In the genomic region with DNA sequence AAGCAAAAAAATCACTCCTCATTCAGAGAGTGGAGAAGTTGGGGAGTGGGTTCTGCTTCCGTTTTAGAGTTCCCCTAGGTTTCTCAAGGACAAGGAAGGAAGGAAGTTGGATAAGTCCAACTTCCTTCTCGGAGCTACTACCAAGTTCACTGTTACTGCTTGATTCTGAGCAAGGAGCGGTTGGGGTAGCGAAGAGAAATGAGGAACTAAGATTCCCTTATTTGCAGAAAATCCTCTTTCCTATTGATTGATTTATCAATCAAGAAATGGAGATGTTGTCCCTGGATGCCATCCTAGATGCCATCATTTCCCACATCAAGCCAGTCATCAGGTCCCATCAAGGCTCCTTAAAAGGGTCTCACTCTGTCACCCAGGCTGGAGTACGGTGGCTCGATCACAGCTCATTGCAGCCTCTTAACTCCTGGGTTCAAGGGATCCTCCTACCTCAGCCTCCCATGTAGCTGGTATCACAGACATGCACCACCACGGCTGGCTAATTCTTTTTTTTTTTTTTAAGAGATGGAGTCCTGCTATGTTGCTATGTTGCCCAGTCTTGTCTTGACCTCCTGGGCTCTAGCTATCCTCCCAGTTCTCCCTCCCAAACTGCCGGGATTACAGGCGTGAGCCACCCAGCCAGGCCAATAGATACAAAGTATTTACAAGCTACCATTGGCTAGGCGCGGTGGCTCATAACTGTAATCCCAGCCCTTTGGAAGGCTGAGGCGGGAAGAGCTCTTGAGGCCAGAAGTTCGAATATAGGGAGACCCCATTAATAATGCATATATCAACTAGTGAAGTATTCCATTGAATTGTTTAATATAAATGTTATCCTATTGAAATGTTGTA, we compare ENCODE assay signal across 8 cellular contexts. TPM values are rescaled to one million over a fixed set of nuclear protein-coding genes. Genes with fewer than 3 reads are reported as not detected.
DNase-seq lines count a peak whose midpoint lies in the region; ATAC-seq, FAIRE-seq and TF ChIP-seq lines count a peak whose summit lies in the region.

No MANE protein-coding gene starts in this region.

- H3K36me3 Mint-ChIP-seq in activated naive CD4-positive, alpha-beta T cell treated with anti-CD3 and anti-CD28 coated beads, Interleukin-2, amount 50 U/mL, for 24 hours = peaks cover 3% of the 10 kb centered on the region
- peaks cover 4% of the 10 kb centered on the region for H3K36me3 Mint-ChIP-seq in activated T-helper 2 cell treated with anti-CD3 and anti-CD28 coated beads, Interferon-gamma antibody, Interleukin-2, Interleukin-4, amounts not matched to agents 10 μg/mL and 5 μg/mL and 100 μg/mL, durations not matched to agents 14 hours and 24 hours and 36 hours (ENCODE audit: low read depth)

- FAIRE-seq in keratinocyte (lab: Jason Lieb, UNC) = no peak

- intact Hi-C loops in activated T-helper 2 cell treated with anti-CD3 and anti-CD28 coated beads, Interferon-gamma antibody, Interleukin-2, Interleukin-4, amounts not matched to agents 10 μg/mL and 5 μg/mL and 100 μg/mL, durations not matched to agents 14 hours and 24 hours and 36 hours (cut with micrococcal nuclease) = no loop called here

- H3K9ac ChIP-seq in keratinocyte (ENCODE audit: control insufficient read depth, extremely low read depth, insufficient read depth, low read length) = peak overlapping the region; percentile 91

- H3K79me2 ChIP-seq in keratinocyte (ENCODE audit: control insufficient read depth, insufficient read depth, low read length) = peaks cover 12% of the 10 kb centered on the region

- dilution Hi-C loops in keratinocyte (cut with MboI; ENCODE audit: extremely low pct_ligation_motif_present, low sequenced_read_pairs) = no loop called here

- no peak for DNase-seq in activated naive CD4-positive, alpha-beta T cell (lab: John Stamatoyannopoulos, UW)
- DNase-seq in activated T-helper 2 cell treated with anti-CD3 and anti-CD28 coated beads, Interferon-gamma antibody, Interleukin-2, Interleukin-4, amounts not matched to agents 10 μg/mL and 5 μg/mL and 100 μg/mL, durations not matched to agents 14 hours and 24 hours and 36 hours (ENCODE audit: low spot score) = no peak
- no peak for DNase-seq in keratinocyte (ENCODE audit: low read depth, low spot score)

- H3K4me1 Mint-ChIP-seq in activated naive CD4-positive, alpha-beta T cell treated with anti-CD3 and anti-CD28 coated beads, Interleukin-2, amount 50 U/mL, for 24 hours = peaks cover 36% of the 10 kb centered on the region
- peaks cover 28% of the 10 kb centered on the region for H3K4me1 Mint-ChIP-seq in activated T-helper 2 cell treated with anti-CD3 and anti-CD28 coated beads, Interferon-gamma antibody, Interleukin-2, Interleukin-4, amounts not matched to agents 10 μg/mL and 5 μg/mL and 100 μg/mL, durations not matched to agents 14 hours and 24 hours and 36 hours (ENCODE audit: low read depth)

- H3K4me2 ChIP-seq in keratinocyte (ENCODE audit: control insufficient read depth, extremely low read depth, insufficient read depth, low read depth, low read length) = peak overlapping the region; percentile 91

- H3K4me3 ChIP-seq in keratinocyte (ENCODE audit: control insufficient read depth in 2 of 3, extremely low read depth in 1 of 3, insufficient read depth in 2 of 3, low read depth in 1 of 3, low read length in 3 of 3) (peak overlapping the region; percentile 70 to 88 (median 74)), thymus (ENCODE audit: low read length) (peak overlapping the region; percentile 54)

- no peaks in the 10 kb centered on the region for H3K9me3 Mint-ChIP-seq in activated naive CD4-positive, alpha-beta T cell treated with anti-CD3 and anti-CD28 coated beads, Interleukin-2, amount 50 U/mL, for 24 hours
- no peaks in the 10 kb centered on the region for H3K9me3 Mint-ChIP-seq in activated T-helper 2 cell treated with anti-CD3 and anti-CD28 coated beads, Interferon-gamma antibody, Interleukin-2, Interleukin-4, amounts not matched to agents 10 μg/mL and 5 μg/mL and 100 μg/mL, durations not matched to agents 14 hours and 24 hours and 36 hours

- H2AFZ ChIP-seq in keratinocyte (ENCODE audit: control insufficient read depth, low read length) = peak overlapping the region; percentile 52

- H3K4me1 ChIP-seq in keratinocyte (ENCODE audit: control insufficient read depth, extremely low read depth, insufficient read depth, low read length) (peaks cover 26% of the 10 kb centered on the region), thymus (ENCODE audit: control insufficient read depth, insufficient read depth, low read length) (peaks cover 6% of the 10 kb centered on the region)

- peak overlapping the region; percentile 97 for H3K4me3 Mint-ChIP-seq in activated naive CD4-positive, alpha-beta T cell treated with anti-CD3 and anti-CD28 coated beads, Interleukin-2, amount 50 U/mL, for 24 hours
- H3K4me3 Mint-ChIP-seq in activated T-helper 2 cell treated with anti-CD3 and anti-CD28 coated beads, Interferon-gamma antibody, Interleukin-2, Interleukin-4, amounts not matched to agents 10 μg/mL and 5 μg/mL and 100 μg/mL, durations not matched to agents 14 hours and 24 hours and 36 hours (ENCODE audit: low read depth) = peak overlapping the region; percentile 84

- H3K27me3 Mint-ChIP-seq in activated naive CD4-positive, alpha-beta T cell treated with anti-CD3 and anti-CD28 coated beads, Interleukin-2, amount 50 U/mL, for 24 hours = no peaks in the 10 kb centered on the region
- H3K27me3 Mint-ChIP-seq in activated T-helper 2 cell treated with anti-CD3 and anti-CD28 coated beads, Interferon-gamma antibody, Interleukin-2, Interleukin-4, amounts not matched to agents 10 μg/mL and 5 μg/mL and 100 μg/mL, durations not matched to agents 14 hours and 24 hours and 36 hours (ENCODE audit: low read depth) = no peaks in the 10 kb centered on the region

- ATAC-seq in GM21447 (IDR thresholded peaks at IDR 0.05; ENCODE audit: unreplicated experiment) = no peak
- ATAC-seq in HG03565 (IDR thresholded peaks at IDR 0.05; ENCODE audit: unreplicated experiment) = no peak
- ATAC-seq in HG03432 (IDR thresholded peaks at IDR 0.05; ENCODE audit: unreplicated experiment) = no peak

- no peaks in the 10 kb centered on the region for H4K20me1 ChIP-seq in keratinocyte (ENCODE audit: control insufficient read depth, extremely low read depth, insufficient read depth, low read length)

- no peak for TF ChIP-seq CTCF in keratinocyte (optimal IDR thresholded peaks at IDR 0.05 in 1 of 3, IDR thresholded peaks at IDR 0.05 in 1 of 3, conservative IDR thresholded peaks at IDR 0.05 in 1 of 3; ENCODE audit: extremely low read depth in 1 of 3, insufficient read depth in 2 of 3, low read length in 3 of 3)

- H3K27ac ChIP-seq in keratinocyte (ENCODE audit: control insufficient read depth, insufficient read depth, low read length) = peak overlapping the region; percentile 82
- H3K27ac ChIP-seq in thymus (ENCODE audit: low read depth) = peak overlapping the region; percentile 97

- H3K36me3 ChIP-seq in keratinocyte (ENCODE audit: control insufficient read depth in 2 of 2, extremely low read depth in 1 of 2, insufficient read depth in 2 of 2, low read length in 2 of 2) (no peaks in the 10 kb centered on the region), thymus (ENCODE audit: control insufficient read depth, insufficient read depth) (peaks cover 10% of the 10 kb centered on the region)

- no peaks in the 10 kb centered on the region for H3K9me3 ChIP-seq in keratinocyte (ENCODE audit: control insufficient read depth, low read depth, low read length)
- H3K9me3 ChIP-seq in thymus (ENCODE audit: control insufficient read depth) = no peaks in the 10 kb centered on the region

- H3K27ac Mint-ChIP-seq in activated naive CD4-positive, alpha-beta T cell treated with anti-CD3 and anti-CD28 coated beads, Interleukin-2, amount 50 U/mL, for 24 hours = peak overlapping the region; percentile 100
- H3K27ac Mint-ChIP-seq in activated T-helper 2 cell treated with anti-CD3 and anti-CD28 coated beads, Interferon-gamma antibody, Interleukin-2, Interleukin-4, amounts not matched to agents 10 μg/mL and 5 μg/mL and 100 μg/mL, durations not matched to agents 14 hours and 24 hours and 36 hours = peak overlapping the region; percentile 91

- peaks cover 2% of the 10 kb centered on the region for H3K9me1 ChIP-seq in keratinocyte (ENCODE audit: control insufficient read depth, extremely low read depth, insufficient read depth, low read length)

- H3K27me3 ChIP-seq in keratinocyte (ENCODE audit: control insufficient read depth, extremely low read depth, insufficient read depth, low read length) = no peaks in the 10 kb centered on the region
- H3K27me3 ChIP-seq in thymus (ENCODE audit: control insufficient read depth, insufficient read depth) = no peaks in the 10 kb centered on the region

- WGBS in thymus = 75% methylated on average over 13 of the region's 13 CpGs

RNA-seq across cellular contexts. Expression of gene B9D2, which starts 0.8 kb away (rescaled TPM):
- total RNA-seq in activated T-helper 2 cell treated with anti-CD3 and anti-CD28 coated beads, Interferon-gamma antibody, Interleukin-2, Interleukin-4, amounts not matched to agents 10 μg/mL and 5 μg/mL and 100 μg/mL, durations not matched to agents 14 hours and 24 hours and 36 hours = 6.2 TPM in 2 replicates
- 2.8 to 3.4 TPM (median 3.0 TPM) in 3 replicates for polyA plus RNA-seq in keratinocyte
- 0.59 TPM for polyA plus RNA-seq in keratinocyte (2011; ENCODE audit: low read depth)
- 1.5 and 3.5 TPM in 2 replicates for polyA plus RNA-seq in keratinocyte (2011; cell fraction: cytosol; rRNA removed)
- 1.8 and 2.4 TPM in 2 replicates for polyA plus RNA-seq in keratinocyte (2011; cell fraction: nucleus; rRNA removed)
- 2.8 and 4.8 TPM in 2 replicates for polyA plus RNA-seq in keratinocyte (2012; ENCODE audit: low replicate concordance)
- 0.76 to 1.8 TPM (median 1.6 TPM) in 3 replicates for polyA minus RNA-seq in keratinocyte
- 6.7 TPM for polyA minus RNA-seq in keratinocyte (2011; cell fraction: cytosol; rRNA and poly(A)+ RNA removed)
- 1.0 and 1.2 TPM in 2 replicates for polyA minus RNA-seq in keratinocyte (2011; cell fraction: nucleus; rRNA and poly(A)+ RNA removed)
- 9.0 TPM for polyA plus RNA-seq in thymus

RNA-seq across cellular contexts. Expression of gene TGFB1, which starts 11.0 kb away (rescaled TPM):
- 125 and 126 TPM in 2 replicates for total RNA-seq in activated T-helper 2 cell treated with anti-CD3 and anti-CD28 coated beads, Interferon-gamma antibody, Interleukin-2, Interleukin-4, amounts not matched to agents 10 μg/mL and 5 μg/mL and 100 μg/mL, durations not matched to agents 14 hours and 24 hours and 36 hours
- polyA plus RNA-seq in keratinocyte (4.3 to 11.0 TPM (median 5.8 TPM) in 3 replicates), thymus (24.8 TPM)
- 11.2 TPM for polyA plus RNA-seq in keratinocyte (2011; ENCODE audit: low read depth)
- polyA plus RNA-seq in keratinocyte (2011; cell fraction: cytosol; rRNA removed) = 5.6 and 13.6 TPM in 2 replicates
- polyA plus RNA-seq in keratinocyte (2011; cell fraction: nucleus; rRNA removed) = 20.7 and 23.7 TPM in 2 replicates
- 32.2 and 60.1 TPM in 2 replicates for polyA plus RNA-seq in keratinocyte (2012; ENCODE audit: low replicate concordance)
- 7.1 to 54.7 TPM (median 23.9 TPM) in 3 replicates for polyA minus RNA-seq in keratinocyte
- 38.9 TPM for polyA minus RNA-seq in keratinocyte (2011; cell fraction: cytosol; rRNA and poly(A)+ RNA removed)
- polyA minus RNA-seq in keratinocyte (2011; cell fraction: nucleus; rRNA and poly(A)+ RNA removed) = 17.8 and 22.6 TPM in 2 replicates

RNA-seq across cellular contexts. Expression of gene TMEM91, which starts 11.6 kb away (rescaled TPM):
- 4.2 and 4.8 TPM in 2 replicates for total RNA-seq in activated T-helper 2 cell treated with anti-CD3 and anti-CD28 coated beads, Interferon-gamma antibody, Interleukin-2, Interleukin-4, amounts not matched to agents 10 μg/mL and 5 μg/mL and 100 μg/mL, durations not matched to agents 14 hours and 24 hours and 36 hours
- 4.4 to 10.1 TPM (median 6.3 TPM) in 3 replicates for polyA plus RNA-seq in keratinocyte
- polyA plus RNA-seq in keratinocyte (2011; ENCODE audit: low read depth) = 8.3 TPM
- polyA plus RNA-seq in keratinocyte (2011; cell fraction: cytosol; rRNA removed) = 3.9 and 6.3 TPM in 2 replicates
- 12.5 and 16.9 TPM in 2 replicates for polyA plus RNA-seq in keratinocyte (2011; cell fraction: nucleus; rRNA removed)
- polyA plus RNA-seq in keratinocyte (2012; ENCODE audit: low replicate concordance) = 4.4 and 18.2 TPM in 2 replicates
- 9.1 to 14.5 TPM (median 9.9 TPM) in 3 replicates for polyA minus RNA-seq in keratinocyte
- polyA minus RNA-seq in keratinocyte (2011; cell fraction: cytosol; rRNA and poly(A)+ RNA removed) = 8.1 TPM
- polyA minus RNA-seq in keratinocyte (2011; cell fraction: nucleus; rRNA and poly(A)+ RNA removed) = 4.0 and 7.8 TPM in 2 replicates
- 30.8 TPM for polyA plus RNA-seq in thymus

RNA-seq across cellular contexts. Expression of gene EXOSC5, which starts 32.4 kb away (rescaled TPM):
- total RNA-seq in activated T-helper 2 cell treated with anti-CD3 and anti-CD28 coated beads, Interferon-gamma antibody, Interleukin-2, Interleukin-4, amounts not matched to agents 10 μg/mL and 5 μg/mL and 100 μg/mL, durations not matched to agents 14 hours and 24 hours and 36 hours = 50.4 and 54.3 TPM in 2 replicates
- polyA plus RNA-seq in keratinocyte (12.5 to 18.2 TPM (median 14.7 TPM) in 3 replicates), thymus (20.3 TPM)
- polyA plus RNA-seq in keratinocyte (2011; ENCODE audit: low read depth) = 5.2 TPM
- 9.8 and 17.2 TPM in 2 replicates for polyA plus RNA-seq in keratinocyte (2011; cell fraction: cytosol; rRNA removed)
- polyA plus RNA-seq in keratinocyte (2011; cell fraction: nucleus; rRNA removed) = 8.0 and 9.1 TPM in 2 replicates
- polyA plus RNA-seq in keratinocyte (2012; ENCODE audit: low replicate concordance) = 17.8 and 27.7 TPM in 2 replicates
- 3.7 to 11.7 TPM (median 4.7 TPM) in 3 replicates for polyA minus RNA-seq in keratinocyte
- polyA minus RNA-seq in keratinocyte (2011; cell fraction: cytosol; rRNA and poly(A)+ RNA removed) = 15.2 TPM
- 4.9 and 7.4 TPM in 2 replicates for polyA minus RNA-seq in keratinocyte (2011; cell fraction: nucleus; rRNA and poly(A)+ RNA removed)

RNA-seq across cellular contexts. Expression of gene BCKDHA, which starts 32.8 kb away (rescaled TPM):
- 18.9 and 20.5 TPM in 2 replicates for total RNA-seq in activated T-helper 2 cell treated with anti-CD3 and anti-CD28 coated beads, Interferon-gamma antibody, Interleukin-2, Interleukin-4, amounts not matched to agents 10 μg/mL and 5 μg/mL and 100 μg/mL, durations not matched to agents 14 hours and 24 hours and 36 hours
- 7.5 to 13.3 TPM (median 8.3 TPM) in 3 replicates for polyA plus RNA-seq in keratinocyte
- 17.2 TPM for polyA plus RNA-seq in keratinocyte (2011; ENCODE audit: low read depth)
- 4.0 and 10.9 TPM in 2 replicates for polyA plus RNA-seq in keratinocyte (2011; cell fraction: cytosol; rRNA removed)
- 8.5 and 12.7 TPM in 2 replicates for polyA plus RNA-seq in keratinocyte (2011; cell fraction: nucleus; rRNA removed)
- 10.0 and 11.7 TPM in 2 replicates for polyA plus RNA-seq in keratinocyte (2012; ENCODE audit: low replicate concordance)
- 5.5 to 10.0 TPM (median 7.3 TPM) in 3 replicates for polyA minus RNA-seq in keratinocyte
- polyA minus RNA-seq in keratinocyte (2011; cell fraction: cytosol; rRNA and poly(A)+ RNA removed) = 24.0 TPM
- polyA minus RNA-seq in keratinocyte (2011; cell fraction: nucleus; rRNA and poly(A)+ RNA removed) = 6.4 and 8.4 TPM in 2 replicates
- 37.7 TPM for polyA plus RNA-seq in thymus
